24 cellular contexts compared by ENCODE assay signal in the genomic region with DNA sequence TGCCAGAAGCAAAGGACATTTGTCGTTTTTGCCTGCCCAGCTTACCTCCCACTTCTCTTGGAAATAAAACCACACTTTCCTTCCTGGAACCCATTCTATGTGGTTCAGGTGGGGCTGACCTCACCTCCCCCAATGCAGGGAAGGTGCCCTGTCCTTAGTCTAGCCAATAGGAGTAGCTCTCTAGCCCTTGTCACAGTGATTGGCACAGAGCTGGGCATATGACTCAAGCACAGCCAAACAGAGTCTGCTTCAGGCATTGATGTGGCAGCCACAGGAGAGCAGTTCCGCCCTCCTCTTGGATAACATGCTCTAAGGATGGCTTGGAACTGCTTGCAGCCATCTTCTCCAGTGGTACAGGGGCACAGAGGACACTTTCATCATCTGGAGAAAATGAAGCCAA.
DNase-seq lines count a peak whose midpoint lies in the region; ATAC-seq, FAIRE-seq and TF ChIP-seq lines count a peak whose summit lies in the region.
"Had no signal": no experiment of that assay in that cellular context is flagged by ENCODE, and none has a peak within 500 bp of the region (broad histone marks: within the 10 kb centered on the region; RNA-seq: fewer than 3 reads in every experiment).

No MANE protein-coding gene starts in this region.

- H3K4me3 ChIP-seq in Loucy (ENCODE audit: low read length, poor library complexity, severe bottlenecking), result no peak overlapping the region
- no peak overlapping the region for H3K4me3 ChIP-seq in endothelial cell of umbilical vein (replicated peaks in 1 of 3; ENCODE audit: insufficient read depth in 1 of 3, low read depth in 1 of 3, low read length in 3 of 3)
- no peak overlapping the region for H3K4me3 ChIP-seq in neural progenitor cell
- H3K4me3 ChIP-seq: skin epidermis, transverse colon had no signal

- H3K27me3 Mint-ChIP-seq in neural progenitor cell (ENCODE audit: insufficient read depth, low read depth), result peaks cover 3% of the 10 kb centered on the region
- H3K27me3 Mint-ChIP-seq: progenitor cell of endocrine pancreas had no signal

- H3K9ac ChIP-seq in Loucy (ENCODE audit: low read depth, low read length, poor library complexity, severe bottlenecking), result no peak overlapping the region
- H3K9ac ChIP-seq in endothelial cell of umbilical vein (replicated peaks; ENCODE audit: extremely low read depth, insufficient read depth, low read length), result no peak overlapping the region
- no peak overlapping the region for H3K9ac ChIP-seq in neural progenitor cell

- H3K27me3 ChIP-seq in Loucy (ENCODE audit: insufficient read depth, low read length, poor library complexity, severe bottlenecking) (no peaks in the 10 kb centered on the region), endothelial cell of umbilical vein (ENCODE audit: control insufficient read depth in 2 of 2, insufficient read depth in 2 of 2, low read length in 2 of 2) (peaks cover 2% of the 10 kb centered on the region in 2 experiments), neural progenitor cell (no peaks in the 10 kb centered on the region)
- H3K27me3 ChIP-seq: transverse colon had no signal

- H4K20me1 ChIP-seq in Loucy (ENCODE audit: insufficient read depth, low read length, poor library complexity, severe bottlenecking) (no peaks in the 10 kb centered on the region), endothelial cell of umbilical vein (replicated peaks; ENCODE audit: control insufficient read depth, extremely low read depth, insufficient read depth, low read length) (no peaks in the 10 kb centered on the region), neural progenitor cell (ENCODE audit: low read depth) (no peaks in the 10 kb centered on the region)

- ATAC-seq in HG02610 (IDR thresholded peaks at IDR 0.05; ENCODE audit: unreplicated experiment), result no peak
- ATAC-seq in HG02642 (IDR thresholded peaks at IDR 0.05; ENCODE audit: poor library complexity, unreplicated experiment), result no peak
- ATAC-seq: activated CD4-positive, CD25-positive, alpha-beta regulatory T cell treated with anti-CD3 and anti-CD28 coated beads, Interleukin-2, amount 50 U/mL, for 24 hours; activated T-cell treated with anti-CD3 and anti-CD28 coated beads, Interleukin-2, amount 50 U/mL, for 4 hours had no signal

- H3K36me3 ChIP-seq in Loucy (ENCODE audit: insufficient read depth, low read length) (no peaks in the 10 kb centered on the region), endothelial cell of umbilical vein (ENCODE audit: control insufficient read depth in 2 of 2, extremely low read depth in 1 of 2, insufficient read depth in 2 of 2, low read length in 2 of 2) (no peaks in the 10 kb centered on the region), neural progenitor cell (no peaks in the 10 kb centered on the region)
- H3K36me3 ChIP-seq: transverse colon had no signal

- H3F3A ChIP-seq in Loucy (ENCODE audit: low read depth) (no peaks in the 10 kb centered on the region), neural progenitor cell (ENCODE audit: low read depth) (no peaks in the 10 kb centered on the region)

- H3K9me1 ChIP-seq in endothelial cell of umbilical vein (replicated peaks; ENCODE audit: control insufficient read depth, extremely low read depth, insufficient read depth, low read length), result no peaks in the 10 kb centered on the region

- CTCF ChIA-PET in endothelial cell of umbilical vein (lab: Charles Lee), result interaction anchor here (1.0 kb wide), 1 partner anchor 10 kb away, joined by 3 read pairs; no protein-coding TSS in a partner anchor

- H3K27ac ChIP-seq in endothelial cell of umbilical vein (ENCODE audit: insufficient read depth, low read depth, low read length) (no peak overlapping the region), neural progenitor cell (no peak overlapping the region)
- H3K27ac ChIP-seq: skin epidermis had no signal

- POLR2A ChIA-PET in endothelial cell of umbilical vein (lab: Charles Lee), result no interaction called here

- peak; percentile 8 for FAIRE-seq in endothelial cell of umbilical vein (lab: Jason Lieb, UNC)
- FAIRE-seq: frontal cortex had no signal

- H3K9me3 ChIP-seq in Loucy (ENCODE audit: insufficient read depth, low read depth, low read length) (no peaks in the 10 kb centered on the region), endothelial cell of umbilical vein (replicated peaks; ENCODE audit: control insufficient read depth, insufficient read depth, low read length) (no peaks in the 10 kb centered on the region), neural progenitor cell (ENCODE audit: low read depth) (no peaks in the 10 kb centered on the region)
- H3K9me3 ChIP-seq: transverse colon had no signal

- no peaks in the 10 kb centered on the region for H3K4me1 ChIP-seq in Loucy (ENCODE audit: insufficient read depth, low read length, poor library complexity, severe bottlenecking)
- no peaks in the 10 kb centered on the region for H3K4me1 ChIP-seq in endothelial cell of umbilical vein (ENCODE audit: control insufficient read depth, extremely low read depth, insufficient read depth, low read length)
- peaks cover 7% of the 10 kb centered on the region for H3K4me1 ChIP-seq in neural progenitor cell

- no peaks in the 10 kb centered on the region for H3K9me3 Mint-ChIP-seq in neural progenitor cell
- H3K9me3 Mint-ChIP-seq: activated naive CD4-positive, alpha-beta T cell treated with anti-CD3 and anti-CD28 coated beads for 36 hours; activated T-cell treated with anti-CD3 and anti-CD28 coated beads, Interleukin-2, amount 50 U/mL, for 4 hours; CD4-positive, alpha-beta T cell had no signal

- DNase-seq in ELR (ENCODE audit: low read depth) (peak; percentile 3), endothelial cell of umbilical vein (ENCODE audit: low read depth, low spot score) (no peak), neural progenitor cell (ENCODE audit: low spot score) (no peak), MV-4-11 (lab: John Stamatoyannopoulos, UW) (no peak), NCI-H1092 treated with DMSO at 0.1 percent for 48 hours (lab: John Stamatoyannopoulos, UW) (no peak)
- DNase-seq: activated naive CD4-positive, alpha-beta T cell treated with anti-CD3 and anti-CD28 coated beads for 36 hours; activated T-cell treated with anti-CD3 and anti-CD28 coated beads, Interleukin-2, amount 50 U/mL, for 4 hours; caudate nucleus; CD4-positive, alpha-beta T cell; midbrain; MM.1S; NCI-H1694; NCI-H2227 treated with DMSO at 0.1 percent for 48 hours; nephron progenitor cell; stimulated activated naive CD4-positive, alpha-beta T cell treated with Interleukin-2 at 50 U/mL for 16 hours; T1000; transverse colon had no signal

- no peaks in the 10 kb centered on the region for H3K36me3 Mint-ChIP-seq in neural progenitor cell

- no peak overlapping the region for H3K27ac Mint-ChIP-seq in neural progenitor cell
- H3K27ac Mint-ChIP-seq: activated naive CD4-positive, alpha-beta T cell treated with anti-CD3 and anti-CD28 coated beads for 36 hours; CD4-positive, alpha-beta T cell had no signal

- no peak overlapping the region for H3K4me3 Mint-ChIP-seq in neural progenitor cell
- H3K4me3 Mint-ChIP-seq: activated naive CD4-positive, alpha-beta T cell treated with anti-CD3 and anti-CD28 coated beads for 36 hours; activated T-cell treated with anti-CD3 and anti-CD28 coated beads, Interleukin-2, amount 50 U/mL, for 4 hours; CD4-positive, alpha-beta T cell; nephron progenitor cell had no signal

- BruUV-seq in endothelial cell of umbilical vein (replicated peaks; lab: Mats Ljungman, UMichigan), result no TSS peak

- dilution Hi-C loops in endothelial cell of umbilical vein (cut with MboI; ENCODE audit: extremely low pct_ligation_motif_present, low sequenced_read_pairs), result no loop called here

- no peak overlapping the region for H3K4me2 ChIP-seq in Loucy (ENCODE audit: low read depth, low read length, poor library complexity, severe bottlenecking)
- no peak overlapping the region for H3K4me2 ChIP-seq in endothelial cell of umbilical vein (ENCODE audit: insufficient read depth, low read length)
- H3K4me2 ChIP-seq in neural progenitor cell, result no peak overlapping the region

- no peak for TF ChIP-seq POLR2A in endothelial cell of umbilical vein (IDR thresholded peaks at IDR 0.05; ENCODE audit: low read depth, low read length)

- H3K4me1 Mint-ChIP-seq in neural progenitor cell, result peaks cover 7% of the 10 kb centered on the region

- no peaks in the 10 kb centered on the region for H3K9me2 ChIP-seq in Loucy (replicated peaks; ENCODE audit: low read depth, low read length)

- intact Hi-C loops in endothelial cell of umbilical vein (cut with micrococcal nuclease), result no loop called here

- no peaks in the 10 kb centered on the region for H3K79me2 ChIP-seq in Loucy (ENCODE audit: insufficient read depth, low read length)
- H3K79me2 ChIP-seq in endothelial cell of umbilical vein (ENCODE audit: control insufficient read depth, insufficient read depth, low read length), result no peaks in the 10 kb centered on the region
- H3K79me2 ChIP-seq in neural progenitor cell (ENCODE audit: low read depth), result no peaks in the 10 kb centered on the region

- TF ChIP-seq CTCF in Loucy (conservative IDR thresholded peaks at IDR 0.05; ENCODE audit: low read length), result no peak
- no peak for TF ChIP-seq CTCF in endothelial cell of umbilical vein (IDR thresholded peaks at IDR 0.05; ENCODE audit: extremely low read depth in 1 of 2, insufficient read depth in 1 of 2, low read depth in 1 of 2, low read length in 2 of 2)
- no peak for TF ChIP-seq CTCF in neural progenitor cell (IDR thresholded peaks at IDR 0.05)

- H2AFZ ChIP-seq in Loucy (ENCODE audit: low read length) (peak overlapping the region; percentile 42; the same call in 1 of the 2 replicates), endothelial cell of umbilical vein (ENCODE audit: low read depth, low read length) (no peak overlapping the region), neural progenitor cell (replicated peaks) (peak overlapping the region; percentile 36)

TF ChIP-seq in endothelial cell of umbilical vein, 7 proteins besides CTCF, POLR2A, EP300 and RAD21:
- no peak for TF ChIP-seq FOS (IDR thresholded peaks at IDR 0.05; ENCODE audit: borderline replicate concordance, insufficient read depth, low read length)
- no peak for TF ChIP-seq MYC (IDR thresholded peaks at IDR 0.05; ENCODE audit: low read depth, low read length)
- TF ChIP-seq JUN (IDR thresholded peaks at IDR 0.05; ENCODE audit: borderline replicate concordance, insufficient read depth, insufficient read length, low read depth), result no peak
- TF ChIP-seq EZH2 (IDR thresholded peaks at IDR 0.05; ENCODE audit: borderline replicate concordance, low read depth, low read length, severe bottlenecking), result no peak
TF ChIP-seq in endothelial cell of umbilical vein: peak in this region for 0.
